In the genomic region with DNA sequence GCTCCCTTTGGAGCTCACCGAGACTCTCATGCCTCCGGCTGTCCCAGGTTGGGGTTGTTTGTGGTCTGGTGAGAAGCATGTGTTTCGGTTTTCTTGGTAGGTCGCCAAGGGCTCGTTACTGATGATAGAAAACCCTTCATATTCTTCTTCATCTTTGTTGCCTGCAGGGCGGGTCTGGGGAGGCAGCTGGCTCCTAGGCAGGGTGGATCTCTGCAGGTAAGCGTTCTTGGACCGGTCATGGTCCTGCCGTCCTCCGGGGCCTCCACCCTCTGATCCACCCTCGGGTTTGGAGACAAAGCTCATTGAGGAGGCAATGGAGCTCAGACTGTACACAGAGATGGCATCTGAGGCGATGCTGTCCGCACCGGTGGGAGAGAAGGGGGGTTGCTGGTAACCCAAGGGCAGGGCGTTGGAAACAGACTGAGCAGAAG, we compare ENCODE assay signal across 1 cellular context.
TF ChIP-seq lines count a peak whose summit lies in the region.

No MANE protein-coding gene starts in this region.

TF ChIP-seq in IMR-90, 13 proteins besides CTCF, POLR2A, EP300 and RAD21 (continued from another document):
- no peak for TF ChIP-seq CEBPB (IDR thresholded peaks at IDR 0.05; ENCODE audit: low read depth, low read length)
- TF ChIP-seq, protein P1, sequence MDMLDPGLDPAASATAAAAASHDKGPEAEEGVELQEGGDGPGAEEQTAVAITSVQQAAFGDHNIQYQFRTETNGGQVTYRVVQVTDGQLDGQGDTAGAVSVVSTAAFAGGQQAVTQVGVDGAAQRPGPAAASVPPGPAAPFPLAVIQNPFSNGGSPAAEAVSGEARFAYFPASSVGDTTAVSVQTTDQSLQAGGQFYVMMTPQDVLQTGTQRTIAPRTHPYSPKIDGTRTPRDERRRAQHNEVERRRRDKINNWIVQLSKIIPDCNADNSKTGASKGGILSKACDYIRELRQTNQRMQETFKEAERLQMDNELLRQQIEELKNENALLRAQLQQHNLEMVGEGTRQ (IDR thresholded peaks at IDR 0.05; ENCODE audit: low read depth, low read length): no peak
- TF ChIP-seq CHD1 (IDR thresholded peaks at IDR 0.05; ENCODE audit: low read depth, low read length): no peak
- no peak for TF ChIP-seq NFE2L2 (IDR thresholded peaks at IDR 0.05; ENCODE audit: low read depth, low read length)
TF ChIP-seq in IMR-90: peak in this region for 0.
